Comparison of ENCODE assay signal across 8 cellular contexts in genomic region chr10:32378371-32379301, GRCh38. TPM values are rescaled to one million over a fixed set of nuclear protein-coding genes. Genes with fewer than 3 reads are reported as not detected.
DNase-seq lines count a peak whose midpoint lies in the region; ATAC-seq, FAIRE-seq and TF ChIP-seq lines count a peak whose summit lies in the region.

No MANE protein-coding gene starts in this region.

- peak; percentile 88 for ATAC-seq in GM21390 (IDR thresholded peaks at IDR 0.05; ENCODE audit: unreplicated experiment)

- H3K27me3 ChIP-seq in Caco-2 (replicated peaks; ENCODE audit: control insufficient read depth, insufficient read depth, low read length) (no peaks in the 10 kb centered on the region), endothelial cell of umbilical vein (ENCODE audit: control insufficient read depth in 2 of 2, insufficient read depth in 2 of 2, low read length in 2 of 2) (no peaks in the 10 kb centered on the region)

- peak overlapping the region; percentile 85 for H3K27ac ChIP-seq in endothelial cell of umbilical vein (ENCODE audit: insufficient read depth, low read depth, low read length)
- peak overlapping the region; percentile 81 for H3K27ac ChIP-seq in mesodermal cell (ENCODE audit: low read depth, low read length, severe bottlenecking)

- no peaks in the 10 kb centered on the region for H3K9me3 Mint-ChIP-seq in Caco-2 (ENCODE audit: unreplicated experiment)

- H3K79me2 ChIP-seq in endothelial cell of umbilical vein (ENCODE audit: control insufficient read depth, insufficient read depth, low read length): peaks cover 19% of the 10 kb centered on the region

- no peaks in the 10 kb centered on the region for H3K9me1 ChIP-seq in endothelial cell of umbilical vein (replicated peaks; ENCODE audit: control insufficient read depth, extremely low read depth, insufficient read depth, low read length)

- H3K9me3 ChIP-seq in Caco-2 (no peaks in the 10 kb centered on the region), endothelial cell of umbilical vein (replicated peaks; ENCODE audit: control insufficient read depth, insufficient read depth, low read length) (no peaks in the 10 kb centered on the region), mesodermal cell (ENCODE audit: control insufficient read depth, low read length) (no peaks in the 10 kb centered on the region)

- POLR2A ChIA-PET in Caco-2 (lab: Charles Lee) (interaction anchor here (1.1 kb wide), 1 partner anchor 67 kb away, joined by 3 read pairs; the partner anchor contains the start of gene CCDC7), endothelial cell of umbilical vein (lab: Charles Lee) (interaction anchor here (0.7 kb wide), 2 partner anchors 11 to 15 kb away, joined by 3 read pairs; no protein-coding TSS in a partner anchor)

- intact Hi-C loops in Caco-2 (cut with micrococcal nuclease; ENCODE audit: unreplicated experiment): loop anchor here (1.0 to 10.0 kb wide), 4 partner anchors 32 to 629 kb away; partner anchors contain the start of gene CCDC7
- intact Hi-C loops in endothelial cell of umbilical vein (cut with micrococcal nuclease): loop anchor here (1.0 to 5.0 kb wide), 3 partner anchors 34 to 630 kb away; partner anchors contain the start of gene CCDC7

- H2AFZ ChIP-seq in endothelial cell of umbilical vein (ENCODE audit: low read depth, low read length): peak overlapping the region; percentile 89

- TF ChIP-seq POLR2A in endothelial cell of umbilical vein (IDR thresholded peaks at IDR 0.05; ENCODE audit: low read depth, low read length): peak; percentile 60

- peak; percentile 93 to 95 for DNase-seq in Caco-2
- peak in 74 of 76 experiments; percentile 6 to 91 (median 82) for DNase-seq in HUDEP-2 (lab: John Stamatoyannopoulos, UW; ENCODE audit: unreplicated experiment in 76 of 76)
- peak; percentile 90 for DNase-seq in NOMO-1 treated with dmso at 0.1 percent for 144 hours (lab: John Stamatoyannopoulos, UW; ENCODE audit: unreplicated experiment)
- DNase-seq in activated CD8-positive, alpha-beta memory T cell treated with anti-CD3 and anti-CD28 coated beads, Interleukin-2, amount 50 U/mL, for 1 hour (ENCODE audit: extremely low read depth): peak; percentile 81
- DNase-seq in endothelial cell of umbilical vein (ENCODE audit: low read depth, low spot score): peak; percentile 89
- DNase-seq in stimulated activated CD8-positive, alpha-beta memory T cell treated with anti-CD3 and anti-CD28 coated beads, Interleukin-15, amount 100 ng/mL, for 24 hours (ENCODE audit: low read depth): peak; percentile 62

- FAIRE-seq in endothelial cell of umbilical vein (lab: Jason Lieb, UNC): peak; percentile 84

- H3K27me3 Mint-ChIP-seq in Caco-2 (ENCODE audit: insufficient read depth, unreplicated experiment): no peaks in the 10 kb centered on the region

- TF ChIP-seq CTCF in Caco-2 (IDR thresholded peaks at IDR 0.05; ENCODE audit: insufficient read depth in 1 of 2, low read depth in 1 of 2, low read length in 1 of 2, severe bottlenecking in 1 of 2, unreplicated experiment in 1 of 2) (no peak), endothelial cell of umbilical vein (IDR thresholded peaks at IDR 0.05; ENCODE audit: extremely low read depth in 1 of 2, insufficient read depth in 1 of 2, low read depth in 1 of 2, low read length in 2 of 2) (no peak)

- peak overlapping the region; percentile 70 for H3K4me3 ChIP-seq in Caco-2 (ENCODE audit: low read depth, low read length)
- H3K4me3 ChIP-seq in endothelial cell of umbilical vein (replicated peaks in 1 of 3; ENCODE audit: insufficient read depth in 1 of 3, low read depth in 1 of 3, low read length in 3 of 3): peak overlapping the region; percentile 87 to 99 (median 93)
- peak overlapping the region; percentile 61 for H3K4me3 ChIP-seq in mesodermal cell (ENCODE audit: extremely low read depth, insufficient read depth, low read length, poor library complexity, severe bottlenecking)

- 0% methylated on average over 10 to 11 of the region's 18 CpGs for WGBS in mesodermal cell (ENCODE audit: insufficient coverage in 2 of 2), 2 experiments

- BruUV-seq in Caco-2 (replicated peaks; lab: Mats Ljungman, UMichigan) (TSS peak; percentile 44), endothelial cell of umbilical vein (replicated peaks; lab: Mats Ljungman, UMichigan) (TSS peak; percentile 54)

- H3K27ac Mint-ChIP-seq in Caco-2 (ENCODE audit: unreplicated experiment): no peak overlapping the region

- no peaks in the 10 kb centered on the region for H4K20me1 ChIP-seq in endothelial cell of umbilical vein (replicated peaks; ENCODE audit: control insufficient read depth, extremely low read depth, insufficient read depth, low read length)

- H3K4me3 Mint-ChIP-seq in Caco-2 (ENCODE audit: unreplicated experiment): no peak overlapping the region

- H3K4me1 Mint-ChIP-seq in Caco-2 (ENCODE audit: low read depth, unreplicated experiment): no peaks in the 10 kb centered on the region

- CTCF ChIA-PET in Caco-2 (lab: Charles Lee): interaction anchor here (0.7 to 1.2 kb wide), 3 partner anchors 33 to 84 kb away, joined by 3 to 4 read pairs (median 3); partner anchors contain the start of gene CCDC7
- CTCF ChIA-PET in endothelial cell of umbilical vein (lab: Charles Lee): interaction anchor here (0.7 to 1.6 kb wide), 8 partner anchors 11 to 630 kb away, joined by 3 to 6 read pairs (median 4); partner anchors contain the start of gene CCDC7

- no peaks in the 10 kb centered on the region for H3K36me3 Mint-ChIP-seq in Caco-2 (ENCODE audit: insufficient read depth, unreplicated experiment)

- no peaks in the 10 kb centered on the region for H3K36me3 ChIP-seq in Caco-2 (ENCODE audit: control insufficient read depth, insufficient read depth, low read length)
- H3K36me3 ChIP-seq in endothelial cell of umbilical vein (ENCODE audit: control insufficient read depth in 2 of 2, extremely low read depth in 1 of 2, insufficient read depth in 2 of 2, low read length in 2 of 2): no peaks in the 10 kb centered on the region
- H3K36me3 ChIP-seq in mesodermal cell (ENCODE audit: control insufficient read depth, insufficient read depth, low read length): peaks cover 4% of the 10 kb centered on the region

- H3K9ac ChIP-seq in endothelial cell of umbilical vein (replicated peaks; ENCODE audit: extremely low read depth, insufficient read depth, low read length): peak overlapping the region; percentile 98

- H3K4me1 ChIP-seq in Caco-2: peaks cover 5% of the 10 kb centered on the region; the same call in 1 of the 2 replicates
- H3K4me1 ChIP-seq in endothelial cell of umbilical vein (ENCODE audit: control insufficient read depth, extremely low read depth, insufficient read depth, low read length): peaks cover 13% of the 10 kb centered on the region
- H3K4me1 ChIP-seq in mesodermal cell (ENCODE audit: control insufficient read depth, insufficient read depth, low read length, poor library complexity, severe bottlenecking): no peaks in the 10 kb centered on the region

- dilution Hi-C loops in endothelial cell of umbilical vein (cut with MboI; ENCODE audit: extremely low pct_ligation_motif_present, low sequenced_read_pairs): no loop called here

- peak overlapping the region; percentile 96 for H3K4me2 ChIP-seq in endothelial cell of umbilical vein (ENCODE audit: insufficient read depth, low read length)

TF ChIP-seq in endothelial cell of umbilical vein, 7 proteins besides CTCF, POLR2A, EP300 and RAD21:
- no peak for TF ChIP-seq JUN (IDR thresholded peaks at IDR 0.05; ENCODE audit: borderline replicate concordance, insufficient read depth, insufficient read length, low read depth)
- TF ChIP-seq POLR2AphosphoS5 (IDR thresholded peaks at IDR 0.05; ENCODE audit: insufficient read depth, low read depth, low read length): peak; percentile 35
TF ChIP-seq in endothelial cell of umbilical vein: peak in this region for 1.

RNA-seq across cellular contexts. Expression of gene EPC1, which starts 31.7 kb away (rescaled TPM):
- total RNA-seq in Caco-2 (2022) (36.6 and 37.3 TPM in 2 replicates), endothelial cell of umbilical vein (27.9 and 28.5 TPM in 2 replicates)
- polyA plus RNA-seq in endothelial cell of umbilical vein: 39.0 and 47.0 TPM in 2 replicates
- 25.2 and 26.5 TPM in 2 replicates for polyA plus RNA-seq in endothelial cell of umbilical vein (2011; cell fraction: cytosol; rRNA removed)
- polyA plus RNA-seq in endothelial cell of umbilical vein (2011; cell fraction: nucleus; rRNA removed): 86.7 and 87.4 TPM in 2 replicates
- 14.7 and 16.5 TPM in 2 replicates for polyA plus RNA-seq in endothelial cell of umbilical vein (2012)
- 117 and 137 TPM in 2 replicates for polyA minus RNA-seq in endothelial cell of umbilical vein
- polyA minus RNA-seq in endothelial cell of umbilical vein (2011; cell fraction: cytosol; rRNA and poly(A)+ RNA removed): 11.3 TPM
- 150 and 202 TPM in 2 replicates for polyA minus RNA-seq in endothelial cell of umbilical vein (2011; cell fraction: nucleus; rRNA and poly(A)+ RNA removed)
- polyA plus RNA-seq in mesodermal cell (2013, experiment 1 of 2): 24.8 TPM
- polyA plus RNA-seq in mesodermal cell (2013, experiment 2 of 2): 24.5 TPM

Comparison
In these comparisons a context has a peak if more than half of its experiments do, and no peak if none do; other contexts are left out.
1. Peak in every context shown above with its lines: DNase-seq, ATAC-seq, H3K4me3 ChIP-seq and H3K27ac ChIP-seq.